Comparison of ENCODE assay signal across 1 cellular context in genomic region chr18:4353853-4354418, GRCh38.
TF ChIP-seq lines count a peak whose summit lies in the region.

No MANE protein-coding gene starts in this region.

TF ChIP-seq in GM12878, 131 proteins besides CTCF, POLR2A, EP300 and RAD21 (continued from another document):
- TF ChIP-seq BRCA1 (IDR thresholded peaks at IDR 0.05; ENCODE audit: low read depth, low read length) = no peak
- TF ChIP-seq CBX3 (IDR thresholded peaks at IDR 0.05; ENCODE audit: borderline replicate concordance, low read depth) = no peak
- TF ChIP-seq NFYA (IDR thresholded peaks at IDR 0.05; ENCODE audit: borderline replicate concordance, low read depth, low read length) = no peak
- TF ChIP-seq ZBTB11 (CRISPR knock-in tag; IDR thresholded peaks at IDR 0.05) = no peak
- no peak for TF ChIP-seq EED (IDR thresholded peaks at IDR 0.05; ENCODE audit: low read depth)
- no peak for TF ChIP-seq RBBP5 (conservative IDR thresholded peaks at IDR 0.05)
- TF ChIP-seq ASH2L (IDR thresholded peaks at IDR 0.05; ENCODE audit: borderline replicate concordance, low read depth) = no peak
- no peak for TF ChIP-seq RFX5 (IDR thresholded peaks at IDR 0.05; ENCODE audit: low read depth, low read length)
- peak; percentile 53; the same call in 1 of the 2 replicates for TF ChIP-seq ZNF687 (IDR thresholded peaks at IDR 0.05)
